In genomic region chrX:42934020-42934701, GRCh38 we compare ENCODE assay signal across 1 cellular context.
TF ChIP-seq lines count a peak whose summit lies in the region.

No MANE protein-coding gene starts in this region.

TF ChIP-seq in GM12878, 131 proteins besides CTCF, POLR2A, EP300 and RAD21 (continued from another document):
- TF ChIP-seq CBX5 (IDR thresholded peaks at IDR 0.05; ENCODE audit: low read depth) (peak; percentile 76; the same call in 1 of the 2 replicates), EED (IDR thresholded peaks at IDR 0.05; ENCODE audit: low read depth) (peak; percentile 57; the same call in 1 of the 2 replicates), TBL1XR1 (IDR thresholded peaks at IDR 0.05; ENCODE audit: low read depth, low read length) (peak; percentile 52; the same call in 1 of the 2 replicates), GABPA (IDR thresholded peaks at IDR 0.05; ENCODE audit: low read depth) (no peak), MTA2 (IDR thresholded peaks at IDR 0.05; ENCODE audit: low read depth) (peak; percentile 78), MYC (IDR thresholded peaks at IDR 0.05; ENCODE audit: insufficient read depth, insufficient read length, insufficient replicate concordance, low read length, severe bottlenecking) (no peak), MXI1 (IDR thresholded peaks at IDR 0.05; ENCODE audit: low read depth, low read length) (no peak), MLLT1 (IDR thresholded peaks at IDR 0.05) (peak; percentile 68), RUNX3 (IDR thresholded peaks at IDR 0.05; ENCODE audit: low read length) (peak; percentile 93), SKIL (IDR thresholded peaks at IDR 0.05; ENCODE audit: low read depth, poor library complexity, severe bottlenecking) (peak; percentile 43)
